Comparison of ENCODE assay signal across 12 cellular contexts in genomic region chr6:89347825-89348224, GRCh38. TPM values are rescaled to one million over a fixed set of nuclear protein-coding genes. Genes with fewer than 3 reads are reported as not detected.
DNase-seq lines count a peak whose midpoint lies in the region; ATAC-seq, FAIRE-seq and TF ChIP-seq lines count a peak whose summit lies in the region.
"Had no signal": no experiment of that assay in that cellular context is flagged by ENCODE, and none has a peak within 500 bp of the region (broad histone marks: within the 10 kb centered on the region; RNA-seq: fewer than 3 reads in every experiment).

No MANE protein-coding gene starts in this region.

- POLR2A ChIA-PET in naive thymus-derived CD4-positive, alpha-beta T cell (lab: Charles Lee): interaction anchor here (0.6 to 7.7 kb wide), 4 partner anchors 9 to 968 kb away, joined by 3 to 90 read pairs (median 4); partner anchors contain the start of gene PNRC1

- no peaks in the 10 kb centered on the region for H3K36me3 ChIP-seq in bronchial epithelial cell (ENCODE audit: control insufficient read depth, insufficient read depth, low read length)
- peaks cover 0 to 7% (median 0%) of the 10 kb centered on the region in 3 experiments for H3K36me3 ChIP-seq in naive thymus-derived CD4-positive, alpha-beta T cell (ENCODE audit: control insufficient read depth in 2 of 3, insufficient read depth in 3 of 3, low read length in 3 of 3)

- no peaks in the 10 kb centered on the region for H3K27me3 ChIP-seq in bronchial epithelial cell (ENCODE audit: control insufficient read depth, insufficient read depth, low read length)
- H3K27me3 ChIP-seq in naive thymus-derived CD4-positive, alpha-beta T cell (ENCODE audit: control insufficient read depth in 2 of 2, insufficient read depth in 2 of 2, low read length in 2 of 2): no peaks in the 10 kb centered on the region

- no peak for FAIRE-seq in bronchial epithelial cell (lab: Jason Lieb, UNC)

- H3K27me3 Mint-ChIP-seq in naive thymus-derived CD4-positive, alpha-beta T cell: no peaks in the 10 kb centered on the region
- H3K27me3 Mint-ChIP-seq in activated CD8-positive, alpha-beta memory T cell treated with anti-CD3 and anti-CD28 coated beads, Interleukin-2, amount 10 ng/mL, durations not matched to agents 7 days and 5 days: no peaks in the 10 kb centered on the region
- no peaks in the 10 kb centered on the region for H3K27me3 Mint-ChIP-seq in stimulated activated naive B cell treated with anti-CD40 and anti-IgM and Interleukin-4, amounts not matched to agents 10 μg/mL and 1 μg/mL and 100 μg/mL, for 72 hours

- TF ChIP-seq CTCF in bronchial epithelial cell (IDR thresholded peaks at IDR 0.05; ENCODE audit: insufficient read depth, low read length, severe bottlenecking): no peak

- H3K9me3 ChIP-seq in naive thymus-derived CD4-positive, alpha-beta T cell (ENCODE audit: control insufficient read depth in 2 of 3, low read length in 3 of 3): no peaks in the 10 kb centered on the region

- H3K4me1 Mint-ChIP-seq in naive thymus-derived CD4-positive, alpha-beta T cell: peaks cover 42 to 75% (median 67%) of the 10 kb centered on the region in 7 donors
- peaks cover 43% of the 10 kb centered on the region for H3K4me1 Mint-ChIP-seq in activated CD8-positive, alpha-beta memory T cell treated with anti-CD3 and anti-CD28 coated beads, Interleukin-2, amount 10 ng/mL, durations not matched to agents 7 days and 5 days
- H3K4me1 Mint-ChIP-seq in stimulated activated naive B cell treated with anti-CD40 and anti-IgM and Interleukin-4, amounts not matched to agents 10 μg/mL and 1 μg/mL and 100 μg/mL, for 72 hours: peaks cover 47 to 72% of the 10 kb centered on the region in 2 donors

- no peaks in the 10 kb centered on the region for H3K9me3 Mint-ChIP-seq in naive thymus-derived CD4-positive, alpha-beta T cell
- no peaks in the 10 kb centered on the region for H3K9me3 Mint-ChIP-seq in activated CD8-positive, alpha-beta memory T cell treated with anti-CD3 and anti-CD28 coated beads, Interleukin-2, amount 10 ng/mL, durations not matched to agents 7 days and 5 days (ENCODE audit: low read depth)
- no peaks in the 10 kb centered on the region for H3K9me3 Mint-ChIP-seq in stimulated activated naive B cell treated with anti-CD40 and anti-IgM and Interleukin-4, amounts not matched to agents 10 μg/mL and 1 μg/mL and 100 μg/mL, for 72 hours

- H3K4me1 ChIP-seq in naive thymus-derived CD4-positive, alpha-beta T cell (ENCODE audit: control insufficient read depth in 2 of 2, insufficient read depth in 2 of 2, low read length in 2 of 2): peaks cover 15 to 17% of the 10 kb centered on the region in 2 donors

- intact Hi-C loops in naive thymus-derived CD4-positive, alpha-beta T cell (cut with micrococcal nuclease): no loop called here

- H3K4me3 Mint-ChIP-seq in naive thymus-derived CD4-positive, alpha-beta T cell: no peak overlapping the region
- H3K4me3 Mint-ChIP-seq in activated CD8-positive, alpha-beta memory T cell treated with anti-CD3 and anti-CD28 coated beads, Interleukin-2, amount 10 ng/mL, durations not matched to agents 7 days and 5 days: no peak overlapping the region
- H3K4me3 Mint-ChIP-seq in stimulated activated naive B cell treated with anti-CD40 and anti-IgM and Interleukin-4, amounts not matched to agents 10 μg/mL and 1 μg/mL and 100 μg/mL, for 72 hours: no peak overlapping the region

- H3K27ac Mint-ChIP-seq in naive thymus-derived CD4-positive, alpha-beta T cell: peak overlapping the region in 8 of 9 donors; percentile 61 to 98 (median 93)
- H3K27ac Mint-ChIP-seq in activated CD8-positive, alpha-beta memory T cell treated with anti-CD3 and anti-CD28 coated beads, Interleukin-2, amount 10 ng/mL, durations not matched to agents 7 days and 5 days: no peak overlapping the region
- H3K27ac Mint-ChIP-seq in stimulated activated naive B cell treated with anti-CD40 and anti-IgM and Interleukin-4, amounts not matched to agents 10 μg/mL and 1 μg/mL and 100 μg/mL, for 72 hours: no peak overlapping the region

- no peak for ATAC-seq in naive thymus-derived CD4-positive, alpha-beta T cell
- ATAC-seq in activated CD8-positive, alpha-beta memory T cell treated with anti-CD3 and anti-CD28 coated beads, Interleukin-2, amount 10 ng/mL, durations not matched to agents 7 days and 5 days: no peak
- no peak for ATAC-seq in stimulated activated naive B cell treated with anti-CD40 and anti-IgM and Interleukin-4, amounts not matched to agents 10 μg/mL and 1 μg/mL and 100 μg/mL, for 72 hours (replicated peaks)

- H3K27ac ChIP-seq in naive thymus-derived CD4-positive, alpha-beta T cell (ENCODE audit: low read depth, low read length): peak overlapping the region; percentile 0

- in situ Hi-C loops in Caki2 (cut with HindIII; ENCODE audit: low pct_unique_long_range_greater_than_20kb, low sequenced_read_pairs): no loop called here

- H3K4me3 ChIP-seq in bronchial epithelial cell (ENCODE audit: low read depth, low read length): no peak overlapping the region
- no peak overlapping the region for H3K4me3 ChIP-seq in naive thymus-derived CD4-positive, alpha-beta T cell (ENCODE audit: low read length)

- DNase-seq in Caki2 (ENCODE audit: low read depth) (peak; percentile 44), M059J (ENCODE audit: low read depth) (peak; percentile 35), bronchial epithelial cell (ENCODE audit: low read depth) (peak; percentile 15), mesenteric fat pad (ENCODE audit: low spot score) (no peak)
- DNase-seq in naive thymus-derived CD4-positive, alpha-beta T cell: no peak
- DNase-seq in activated CD8-positive, alpha-beta memory T cell treated with anti-CD3 and anti-CD28 coated beads, Interleukin-2, amount 10 ng/mL, durations not matched to agents 7 days and 5 days: no peak
- no peak for DNase-seq in stimulated activated naive B cell treated with anti-CD40 and anti-IgM and Interleukin-4, amounts not matched to agents 10 μg/mL and 1 μg/mL and 100 μg/mL, for 72 hours
- DNase-seq in activated CD4-positive, alpha-beta T cell treated with anti-CD3 and anti-CD28 coated beads, Interleukin-2, amount 50 U/mL, for 48 hours: no peak
- DNase-seq: DMS79, HCEC 1CT, NCI-H187 treated with DMSO at 0.1 percent for 48 hours, occipital lobe had no signal

- peaks cover 0 to 23% (median 3%) of the 10 kb centered on the region in 5 donors for H3K36me3 Mint-ChIP-seq in naive thymus-derived CD4-positive, alpha-beta T cell
- peaks cover 18% of the 10 kb centered on the region for H3K36me3 Mint-ChIP-seq in activated CD8-positive, alpha-beta memory T cell treated with anti-CD3 and anti-CD28 coated beads, Interleukin-2, amount 10 ng/mL, durations not matched to agents 7 days and 5 days
- peaks cover 17 to 33% of the 10 kb centered on the region in 2 donors for H3K36me3 Mint-ChIP-seq in stimulated activated naive B cell treated with anti-CD40 and anti-IgM and Interleukin-4, amounts not matched to agents 10 μg/mL and 1 μg/mL and 100 μg/mL, for 72 hours

- CTCF ChIA-PET in naive thymus-derived CD4-positive, alpha-beta T cell (lab: Charles Lee): interaction anchor here (1.0 to 1.3 kb wide), 4 partner anchors 19 to 365 kb away, joined by 3 to 5 read pairs (median 4); no protein-coding TSS in a partner anchor
- CTCF ChIA-PET in activated CD8-positive, alpha-beta memory T cell treated with anti-CD3 and anti-CD28 coated beads, Interleukin-2, amount 10 ng/mL, durations not matched to agents 7 days and 5 days (lab: Charles Lee): interaction anchor here (11.7 kb wide), 2 partner anchors 17 to 25 kb away, joined by 90 to 119 read pairs; no protein-coding TSS in a partner anchor

RNA-seq across cellular contexts. Expression of gene UBE2J1, which starts 4.7 kb away (rescaled TPM):
- total RNA-seq in Caki2 (2014; rRNA removed; shearing (Covaris generic); ENCODE audit: low replicate concordance): 26.9 and 33.1 TPM in 2 replicates
- total RNA-seq in M059J (2014; rRNA removed; shearing (Covaris generic)): 18.6 and 28.8 TPM in 2 replicates
- total RNA-seq in bronchial epithelial cell (20.5 and 28.4 TPM in 2 replicates), mesenteric fat pad (40.4 TPM)
- total RNA-seq in naive thymus-derived CD4-positive, alpha-beta T cell: 10 to 100 TPM; 18.8 to 47.7 (median 27.7) TPM
- 10 to 100 TPM; 25.1 to 33.8 TPM for polyA plus RNA-seq in naive thymus-derived CD4-positive, alpha-beta T cell
- 10 to 100 TPM; 26.1 to 31.2 TPM for total RNA-seq in activated CD8-positive, alpha-beta memory T cell treated with anti-CD3 and anti-CD28 coated beads, Interleukin-2, amount 10 ng/mL, durations not matched to agents 7 days and 5 days

RNA-seq across cellular contexts. Expression of gene GABRR2, which starts 32.7 kb away (rescaled TPM):
- total RNA-seq in Caki2 (2014; rRNA removed; shearing (Covaris generic); ENCODE audit: low replicate concordance): not detected in 2 replicates
- total RNA-seq in M059J (2014; rRNA removed; shearing (Covaris generic)): 0.25 TPM in 1 of 2 replicates, not detected in the other
- total RNA-seq in bronchial epithelial cell (under 0.01 and 0.26 TPM in 2 replicates), mesenteric fat pad (2.2 TPM)
- total RNA-seq in naive thymus-derived CD4-positive, alpha-beta T cell: 1 to 10 TPM in 3 of 5 experiments, under 1 TPM in 2; 0.40 to 1.9 (median 1.5) TPM
- polyA plus RNA-seq in naive thymus-derived CD4-positive, alpha-beta T cell: not detected
- total RNA-seq in activated CD8-positive, alpha-beta memory T cell treated with anti-CD3 and anti-CD28 coated beads, Interleukin-2, amount 10 ng/mL, durations not matched to agents 7 days and 5 days: 1 to 10 TPM in 1 of 2 experiments, under 1 TPM in 1; 0.67 to 1.0 TPM

Comparison
In these comparisons a context has a peak if more than half of its experiments do, and no peak if none do; other contexts are left out.
1. DNase-seq: peak in Caki2 (single experiment), M059J (single experiment) and bronchial epithelial cell (single experiment); none in naive thymus-derived CD4-positive, alpha-beta T cell (0 of 9), activated CD8-positive, alpha-beta memory T cell treated with anti-CD3 and anti-CD28 coated beads, Interleukin-2, amount 10 ng/mL, durations not matched to agents 7 days and 5 days (single experiment), stimulated activated naive B cell treated with anti-CD40 and anti-IgM and Interleukin-4, amounts not matched to agents 10 μg/mL and 1 μg/mL and 100 μg/mL, for 72 hours (single experiment), activated CD4-positive, alpha-beta T cell treated with anti-CD3 and anti-CD28 coated beads, Interleukin-2, amount 50 U/mL, for 48 hours (0 of 2) and mesenteric fat pad (single experiment).
2. H3K27ac Mint-ChIP-seq: peak in naive thymus-derived CD4-positive, alpha-beta T cell (8 of 9); none in activated CD8-positive, alpha-beta memory T cell treated with anti-CD3 and anti-CD28 coated beads, Interleukin-2, amount 10 ng/mL, durations not matched to agents 7 days and 5 days (single experiment) and stimulated activated naive B cell treated with anti-CD40 and anti-IgM and Interleukin-4, amounts not matched to agents 10 μg/mL and 1 μg/mL and 100 μg/mL, for 72 hours (single experiment).